Comparison of ENCODE assay signal across 28 cellular contexts in the genomic region with DNA sequence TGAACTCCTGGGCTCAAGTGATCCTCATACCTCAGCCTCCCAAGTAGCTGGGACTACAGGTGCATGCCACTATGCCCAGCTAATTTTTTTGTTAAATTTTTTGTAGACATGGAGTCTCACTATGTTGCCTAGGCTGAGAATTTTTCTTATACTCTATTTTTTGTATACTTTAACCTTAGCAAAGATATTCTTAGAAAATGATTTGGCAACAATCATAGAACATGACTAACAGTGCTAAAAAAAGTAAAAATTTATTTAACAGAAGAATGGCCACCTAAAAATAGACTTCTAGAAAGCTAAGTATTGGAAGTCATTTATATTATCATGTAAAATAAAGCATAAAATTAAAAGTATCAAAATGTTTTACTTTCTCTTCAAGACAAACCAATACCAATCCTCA.
"Had no signal": no experiment of that assay in that cellular context is flagged by ENCODE, and none has a peak within 500 bp of the region (broad histone marks: within the 10 kb centered on the region; RNA-seq: fewer than 3 reads in every experiment).

No MANE protein-coding gene starts in this region.

- H3K4me3 ChIP-seq: breast epithelium, esophagus squamous epithelium, right atrium auricular region, spleen, testis, vagina had no signal

- H3K27me3 ChIP-seq: breast epithelium, esophagus squamous epithelium, right atrium auricular region, spleen, testis, vagina had no signal

- H3K9me3 ChIP-seq: testis had no signal

- H3K27ac ChIP-seq: breast epithelium, epithelial cell of prostate, esophagus squamous epithelium, spleen, testis, vagina had no signal

- H3K36me3 ChIP-seq: breast epithelium had no signal

- H3K4me1 ChIP-seq: breast epithelium, esophagus squamous epithelium, spleen, testis, vagina had no signal

- H3K27ac Mint-ChIP-seq: activated CD4-positive, alpha-beta T cell treated with anti-CD3 and anti-CD28 coated beads for 36 hours; activated naive CD4-positive, alpha-beta T cell treated with anti-CD3 and anti-CD28 coated beads for 36 hours; activated naive CD8-positive, alpha-beta T cell treated with anti-CD3 and anti-CD28 coated beads for 36 hours; activated T-helper 1 cell treated with anti-CD3 and anti-CD28 coated beads, Interleukin-12 subunit alpha, Interleukin-12 subunit beta, Interleukin-2, Interleukin-4 antibody, amounts not matched to agents 30 ng/mL and 10 ng/mL and 1 ng/mL, durations not matched to agents 14 hours and 24 hours and 36 hours; mesothelial cell of epicardium; naive thymus-derived CD4-positive, alpha-beta T cell; type B pancreatic cell had no signal

- H3K4me1 Mint-ChIP-seq: activated CD4-positive, alpha-beta T cell treated with anti-CD3 and anti-CD28 coated beads for 36 hours; activated naive CD8-positive, alpha-beta T cell treated with anti-CD3 and anti-CD28 coated beads for 36 hours; mesothelial cell of epicardium; neural crest cell had no signal

- DNase-seq: activated CD4-positive, alpha-beta T cell treated with anti-CD3 and anti-CD28 coated beads for 36 hours; activated CD4-positive, CD25-positive, alpha-beta regulatory T cell; activated effector memory CD4-positive, alpha-beta T cell treated with anti-CD3 and anti-CD28 coated beads, Interleukin-2, amount 50 U/mL, for 16 hours; activated naive CD4-positive, alpha-beta T cell treated with anti-CD3 and anti-CD28 coated beads for 36 hours; activated naive CD8-positive, alpha-beta T cell treated with anti-CD3 and anti-CD28 coated beads for 36 hours; activated T-cell treated with anti-CD3 and anti-CD28 coated beads for 4 hours; central memory CD4-positive, alpha-beta T cell; dermis blood vessel endothelial cell; effector CD4-positive, alpha-beta T cell; esophagus squamous epithelium; foreskin fibroblast; head of caudate nucleus; hippocampal formation; left cardiac atrium; naive thymus-derived CD4-positive, alpha-beta T cell; nucleus accumbens; spleen; stimulated activated naive CD4-positive, alpha-beta T cell; testis had no signal

- H3K4me3 Mint-ChIP-seq: activated CD4-positive, alpha-beta T cell treated with anti-CD3 and anti-CD28 coated beads for 36 hours; activated naive CD4-positive, alpha-beta T cell treated with anti-CD3 and anti-CD28 coated beads for 36 hours; activated naive CD8-positive, alpha-beta T cell treated with anti-CD3 and anti-CD28 coated beads for 36 hours; activated T-helper 1 cell treated with anti-CD3 and anti-CD28 coated beads, Interleukin-12 subunit alpha, Interleukin-12 subunit beta, Interleukin-2, Interleukin-4 antibody, amounts not matched to agents 30 ng/mL and 10 ng/mL and 1 ng/mL, durations not matched to agents 14 hours and 24 hours and 36 hours; mesothelial cell of epicardium; naive thymus-derived CD4-positive, alpha-beta T cell; neural crest cell; type B pancreatic cell had no signal

- FAIRE-seq: keratinocyte had no signal

- ATAC-seq: activated CD4-positive, alpha-beta T cell treated with anti-CD3 and anti-CD28 coated beads for 36 hours; left cardiac atrium; naive thymus-derived CD4-positive, alpha-beta T cell had no signal

- H3K27me3 Mint-ChIP-seq: activated CD4-positive, alpha-beta T cell treated with anti-CD3 and anti-CD28 coated beads for 36 hours; activated naive CD8-positive, alpha-beta T cell treated with anti-CD3 and anti-CD28 coated beads for 36 hours; naive thymus-derived CD4-positive, alpha-beta T cell; type B pancreatic cell had no signal
